21 cellular contexts compared by ENCODE assay signal in genomic region chr20:17655286-17655651, GRCh38. TPM values are rescaled to one million over a fixed set of nuclear protein-coding genes. Genes with fewer than 3 reads are reported as not detected.
DNase-seq lines count a peak whose midpoint lies in the region; ATAC-seq and TF ChIP-seq lines count a peak whose summit lies in the region.
"Had no signal": no experiment of that assay in that cellular context is flagged by ENCODE, and none has a peak within 500 bp of the region (broad histone marks: within the 10 kb centered on the region; RNA-seq: fewer than 3 reads in every experiment).

No MANE protein-coding gene starts in this region.

- peaks cover 41% of the 10 kb centered on the region for H3K36me3 Mint-ChIP-seq in chondrocyte (ENCODE audit: low read depth)
- H3K36me3 Mint-ChIP-seq in osteocyte (ENCODE audit: unreplicated experiment) = peaks cover 47% of the 10 kb centered on the region

- H3K27ac ChIP-seq in BLaER1 (peak overlapping the region; percentile 100), HUES48 (ENCODE audit: low read depth, low read length) (peak overlapping the region; percentile 82)

- H3K4me1 Mint-ChIP-seq in chondrocyte (ENCODE audit: low read depth) (peaks cover 75% of the 10 kb centered on the region), osteocyte (ENCODE audit: unreplicated experiment) (peaks cover 46% of the 10 kb centered on the region)
- H3K4me1 Mint-ChIP-seq: activated T-helper 17 cell treated with anti-CD3 and anti-CD28 coated beads, Interleukin-2, amount 50 U/mL, for 72 hours had no signal

- H3K27ac Mint-ChIP-seq in chondrocyte (ENCODE audit: unreplicated experiment) (peak overlapping the region; percentile 89), osteocyte (ENCODE audit: unreplicated experiment) (peak overlapping the region; percentile 66)
- H3K27ac Mint-ChIP-seq: activated T-helper 17 cell treated with anti-CD3 and anti-CD28 coated beads, Interleukin-2, amount 50 U/mL, for 72 hours; brain; CD8-positive, alpha-beta memory T cell had no signal

- H3K4me1 ChIP-seq in BLaER1 = peaks cover 71% of the 10 kb centered on the region
- H3K4me1 ChIP-seq in HUES48 (ENCODE audit: control insufficient read depth, insufficient read depth, low read length) = peaks cover 26% of the 10 kb centered on the region

- H3K9ac ChIP-seq in BLaER1 (no peak overlapping the region), HUES48 (ENCODE audit: low read depth, low read length) (no peak overlapping the region)

- H3K27me3 ChIP-seq in BLaER1 (no peaks in the 10 kb centered on the region), HUES48 (ENCODE audit: control insufficient read depth, insufficient read depth, low read length) (no peaks in the 10 kb centered on the region)
- H3K27me3 ChIP-seq: gastrocnemius medialis had no signal

- peaks cover 20% of the 10 kb centered on the region for H3K9me3 ChIP-seq in BLaER1
- no peaks in the 10 kb centered on the region for H3K9me3 ChIP-seq in HUES48 (ENCODE audit: control insufficient read depth, insufficient read depth, low read length)
- H3K9me3 ChIP-seq: gastrocnemius medialis had no signal

- ATAC-seq in HG02973 (IDR thresholded peaks at IDR 0.05; ENCODE audit: unreplicated experiment) (no peak), GM18907 (IDR thresholded peaks at IDR 0.05; ENCODE audit: unreplicated experiment) (no peak)
- ATAC-seq: gastrocnemius medialis had no signal

- TF ChIP-seq CTCF in chondrocyte (IDR thresholded peaks at IDR 0.05) (peak; percentile 44), osteocyte (IDR thresholded peaks at IDR 0.05) (peak; percentile 11)

- DNase-seq in chondrocyte (ENCODE audit: low spot score) (no peak), osteocyte (ENCODE audit: extremely low spot score, unreplicated experiment) (no peak), H4 (ENCODE audit: low spot score) (no peak), putamen (ENCODE audit: low spot score) (no peak)
- DNase-seq: activated CD4-positive, alpha-beta T cell treated with anti-CD3 and anti-CD28 coated beads, Interleukin-2, amount 10 ng/mL, durations not matched to agents 24 days and 14 days; CD8-positive, alpha-beta memory T cell; effector CD8-positive, alpha-beta T cell; gastrocnemius medialis; NCI-H1417 treated with DMSO at 0.1 percent for 48 hours; stimulated activated naive CD4-positive, alpha-beta T cell treated with Interleukin-2 at 50 U/mL for 16 hours had no signal

- peak overlapping the region; percentile 4; the same call in 1 of the 2 replicates for H3K4me2 ChIP-seq in BLaER1

- H3K36me3 ChIP-seq in BLaER1 (peaks cover 62% of the 10 kb centered on the region), HUES48 (ENCODE audit: control insufficient read depth, insufficient read depth, low read length) (peaks cover 33% of the 10 kb centered on the region)

- H3K27me3 Mint-ChIP-seq in chondrocyte (ENCODE audit: low read depth) (no peaks in the 10 kb centered on the region), osteocyte (ENCODE audit: unreplicated experiment) (no peaks in the 10 kb centered on the region)
- H3K27me3 Mint-ChIP-seq: activated CD4-positive, alpha-beta T cell treated with anti-CD3 and anti-CD28 coated beads, Interleukin-2, amount 10 ng/mL, durations not matched to agents 24 days and 14 days; activated T-helper 17 cell treated with anti-CD3 and anti-CD28 coated beads, Interleukin-2, amount 50 U/mL, for 72 hours; CD8-positive, alpha-beta memory T cell had no signal

- peaks cover 1% of the 10 kb centered on the region; the same call in 1 of the 2 replicates for H4K20me1 ChIP-seq in BLaER1

- H3K4me3 Mint-ChIP-seq in chondrocyte (ENCODE audit: unreplicated experiment) = no peak overlapping the region
- no peak overlapping the region for H3K4me3 Mint-ChIP-seq in osteocyte (ENCODE audit: unreplicated experiment)
- H3K4me3 Mint-ChIP-seq: activated CD4-positive, alpha-beta T cell treated with anti-CD3 and anti-CD28 coated beads, Interleukin-2, amount 10 ng/mL, durations not matched to agents 24 days and 14 days; activated T-helper 17 cell treated with anti-CD3 and anti-CD28 coated beads, Interleukin-2, amount 50 U/mL, for 72 hours; brain; CD8-positive, alpha-beta memory T cell had no signal

- H3K4me3 ChIP-seq in BLaER1 (no peak overlapping the region), HUES48 (ENCODE audit: low read depth, low read length) (no peak overlapping the region)
- H3K4me3 ChIP-seq: gastrocnemius medialis, K562 had no signal

- H3K9me3 Mint-ChIP-seq in chondrocyte (ENCODE audit: low read depth) = peaks cover 5% of the 10 kb centered on the region
- H3K9me3 Mint-ChIP-seq in osteocyte (ENCODE audit: unreplicated experiment) = no peaks in the 10 kb centered on the region
- H3K9me3 Mint-ChIP-seq: activated CD4-positive, alpha-beta T cell treated with anti-CD3 and anti-CD28 coated beads, Interleukin-2, amount 10 ng/mL, durations not matched to agents 24 days and 14 days; activated T-helper 17 cell treated with anti-CD3 and anti-CD28 coated beads, Interleukin-2, amount 50 U/mL, for 72 hours had no signal

RNA-seq across cellular contexts. Expression of gene RRBP1, which starts 26.8 kb away (rescaled TPM):
- total RNA-seq in chondrocyte (459 to 621 TPM (median 460 TPM) in 3 replicates), osteocyte (307 and 312 TPM in 2 replicates)
- 48.6 and 61.6 TPM in 2 replicates for total RNA-seq in H4 (2014; rRNA removed; shearing (Covaris generic))

RNA-seq across cellular contexts. Expression of gene BANF2, which starts 44.5 kb away (rescaled TPM):
- total RNA-seq in chondrocyte = not detected in 3 replicates
- total RNA-seq in osteocyte = not detected in 2 replicates
- total RNA-seq in H4 (2014; rRNA removed; shearing (Covaris generic)) = not detected in 2 replicates
- total RNA-seq: activated CD4-positive, alpha-beta T cell treated with anti-CD3 and anti-CD28 coated beads, Interleukin-2, amount 10 ng/mL, durations not matched to agents 24 days and 14 days; activated T-helper 17 cell treated with anti-CD3 and anti-CD28 coated beads, Interleukin-2, amount 50 U/mL, for 72 hours; CD8-positive, alpha-beta memory T cell; gastrocnemius medialis; K562; kidney epithelial cell; NCI-H460; renal cortical epithelial cell; T-helper 2 cell treated with Interferon-gamma antibody and Interleukin-4, amounts not matched to agents 100 ng/mL and 5 ng/mL, for 36 hours had no signal
